27 cellular contexts compared by ENCODE assay signal in genomic region chr17:77487677-77488530, GRCh38.
DNase-seq lines count a peak whose midpoint lies in the region; ATAC-seq and TF ChIP-seq lines count a peak whose summit lies in the region.
"Had no signal": no experiment of that assay in that cellular context is flagged by ENCODE, and none has a peak within 500 bp of the region (broad histone marks: within the 10 kb centered on the region; RNA-seq: fewer than 3 reads in every experiment).

No MANE protein-coding gene starts in this region.

- H3K4me1 Mint-ChIP-seq in activated CD4-positive, alpha-beta memory T cell treated with anti-CD3 and anti-CD28 coated beads, Interleukin-2, amount 10 ng/mL, durations not matched to agents 7 days and 5 days, result peaks cover 15% of the 10 kb centered on the region
- peaks cover 15% of the 10 kb centered on the region for H3K4me1 Mint-ChIP-seq in activated CD4-positive, alpha-beta memory T cell treated with anti-CD3 and anti-CD28 coated beads for 36 hours (ENCODE audit: low read depth)
- H3K4me1 Mint-ChIP-seq in chondrocyte (ENCODE audit: low read depth), result no peaks in the 10 kb centered on the region
- H3K4me1 Mint-ChIP-seq in stimulated activated naive B cell treated with anti-CD40 and anti-IgM and Interleukin-4, amounts not matched to agents 10 μg/mL and 1 μg/mL and 100 μg/mL, for 72 hours, result peaks cover 25 to 30% of the 10 kb centered on the region in 2 donors
- H3K4me1 Mint-ChIP-seq: endodermal cell, H9 had no signal

- intact Hi-C loops in activated CD4-positive, alpha-beta memory T cell treated with anti-CD3 and anti-CD28 coated beads for 36 hours (cut with micrococcal nuclease), result no loop called here
- intact Hi-C loops in right lobe of liver (cut with DNase I), result loop anchor here in 1 of 2 donors (5.0 kb wide), 1 partner anchor 41 kb away; no protein-coding TSS in a partner anchor

- no CpG with 5 or more reads among the region's 28 CpGs for WGBS in right lobe of liver (ENCODE audit: insufficient coverage, low coverage, low lambda C conversion rate, missing lambda C conversion rate)

- peaks cover 52% of the 10 kb centered on the region for H3K36me3 Mint-ChIP-seq in activated CD4-positive, alpha-beta memory T cell treated with anti-CD3 and anti-CD28 coated beads, Interleukin-2, amount 10 ng/mL, durations not matched to agents 7 days and 5 days (ENCODE audit: low read depth)
- peaks cover 32% of the 10 kb centered on the region for H3K36me3 Mint-ChIP-seq in activated CD4-positive, alpha-beta memory T cell treated with anti-CD3 and anti-CD28 coated beads for 36 hours
- peaks cover 17% of the 10 kb centered on the region for H3K36me3 Mint-ChIP-seq in chondrocyte (ENCODE audit: low read depth)
- peaks cover 44% of the 10 kb centered on the region in 2 donors for H3K36me3 Mint-ChIP-seq in stimulated activated naive B cell treated with anti-CD40 and anti-IgM and Interleukin-4, amounts not matched to agents 10 μg/mL and 1 μg/mL and 100 μg/mL, for 72 hours

- H3K4me3 Mint-ChIP-seq in activated CD4-positive, alpha-beta memory T cell treated with anti-CD3 and anti-CD28 coated beads, Interleukin-2, amount 10 ng/mL, durations not matched to agents 7 days and 5 days, result no peak overlapping the region
- H3K4me3 Mint-ChIP-seq in activated CD4-positive, alpha-beta memory T cell treated with anti-CD3 and anti-CD28 coated beads for 36 hours, result no peak overlapping the region
- no peak overlapping the region for H3K4me3 Mint-ChIP-seq in chondrocyte (ENCODE audit: unreplicated experiment)
- H3K4me3 Mint-ChIP-seq in stimulated activated naive B cell treated with anti-CD40 and anti-IgM and Interleukin-4, amounts not matched to agents 10 μg/mL and 1 μg/mL and 100 μg/mL, for 72 hours, result no peak overlapping the region
- H3K4me3 Mint-ChIP-seq: activated CD4-positive, alpha-beta T cell treated with anti-CD3 and anti-CD28 coated beads for 36 hours; activated T-helper 17 cell treated with anti-CD3 and anti-CD28 coated beads, Interleukin-2, amount 50 U/mL, for 72 hours; central memory CD8-positive, alpha-beta T cell; dendritic cell treated with granulocyte-macrophage colony-stimulating factor and Interleukin-4, amounts not matched to agents 40 ng/mL and 50 ng/mL, for 4 days; endodermal cell; H9 had no signal

- peaks cover 0 to 16% (median 7%) of the 10 kb centered on the region in 4 donors for H3K4me1 ChIP-seq in right lobe of liver
- H3K4me1 ChIP-seq: pancreas had no signal

- no peaks in the 10 kb centered on the region for H3K27me3 Mint-ChIP-seq in activated CD4-positive, alpha-beta memory T cell treated with anti-CD3 and anti-CD28 coated beads, Interleukin-2, amount 10 ng/mL, durations not matched to agents 7 days and 5 days
- H3K27me3 Mint-ChIP-seq in activated CD4-positive, alpha-beta memory T cell treated with anti-CD3 and anti-CD28 coated beads for 36 hours, result no peaks in the 10 kb centered on the region
- no peaks in the 10 kb centered on the region for H3K27me3 Mint-ChIP-seq in chondrocyte (ENCODE audit: low read depth)
- no peaks in the 10 kb centered on the region for H3K27me3 Mint-ChIP-seq in stimulated activated naive B cell treated with anti-CD40 and anti-IgM and Interleukin-4, amounts not matched to agents 10 μg/mL and 1 μg/mL and 100 μg/mL, for 72 hours
- H3K27me3 Mint-ChIP-seq: activated CD4-positive, alpha-beta T cell treated with anti-CD3 and anti-CD28 coated beads for 36 hours; activated T-helper 17 cell treated with anti-CD3 and anti-CD28 coated beads, Interleukin-2, amount 50 U/mL, for 72 hours; central memory CD8-positive, alpha-beta T cell; dendritic cell treated with granulocyte-macrophage colony-stimulating factor and Interleukin-4, amounts not matched to agents 40 ng/mL and 50 ng/mL, for 4 days had no signal

- no peak overlapping the region for H3K27ac ChIP-seq in right lobe of liver
- H3K27ac ChIP-seq: 22Rv1, pancreas, Peyer's patch, SJSA1 had no signal

- peak overlapping the region; percentile 16 for H3K27ac Mint-ChIP-seq in activated CD4-positive, alpha-beta memory T cell treated with anti-CD3 and anti-CD28 coated beads, Interleukin-2, amount 10 ng/mL, durations not matched to agents 7 days and 5 days
- H3K27ac Mint-ChIP-seq in activated CD4-positive, alpha-beta memory T cell treated with anti-CD3 and anti-CD28 coated beads for 36 hours, result no peak overlapping the region
- no peak overlapping the region for H3K27ac Mint-ChIP-seq in chondrocyte (ENCODE audit: unreplicated experiment)
- peak overlapping the region; percentile 42 for H3K27ac Mint-ChIP-seq in stimulated activated naive B cell treated with anti-CD40 and anti-IgM and Interleukin-4, amounts not matched to agents 10 μg/mL and 1 μg/mL and 100 μg/mL, for 72 hours
- H3K27ac Mint-ChIP-seq: activated CD4-positive, alpha-beta T cell treated with anti-CD3 and anti-CD28 coated beads for 36 hours; activated T-helper 17 cell treated with anti-CD3 and anti-CD28 coated beads, Interleukin-2, amount 50 U/mL, for 72 hours; dendritic cell treated with granulocyte-macrophage colony-stimulating factor and Interleukin-4, amounts not matched to agents 40 ng/mL and 50 ng/mL, for 4 days; H9 had no signal

- ATAC-seq in right lobe of liver (no peak), HG03442 (IDR thresholded peaks at IDR 0.05; ENCODE audit: unreplicated experiment) (no peak), GM21390 (IDR thresholded peaks at IDR 0.05; ENCODE audit: unreplicated experiment) (no peak), GM18873 (IDR thresholded peaks at IDR 0.05; ENCODE audit: low FRiP score, unreplicated experiment) (no peak)
- ATAC-seq in stimulated activated naive B cell treated with anti-CD40 and anti-IgM and Interleukin-4, amounts not matched to agents 10 μg/mL and 1 μg/mL and 100 μg/mL, for 72 hours (replicated peaks), result no peak
- ATAC-seq: activated CD4-positive, alpha-beta T cell treated with anti-CD3 and anti-CD28 coated beads for 36 hours; activated T-helper 17 cell treated with anti-CD3 and anti-CD28 coated beads, Interleukin-2, amount 50 U/mL, for 72 hours; pancreas had no signal

- H3K4me3 ChIP-seq in right lobe of liver, result no peak overlapping the region
- H3K4me3 ChIP-seq: pancreas, Peyer's patch, SJSA1, tibial nerve had no signal

- DNase-seq in activated CD4-positive, alpha-beta memory T cell treated with anti-CD3 and anti-CD28 coated beads, Interleukin-2, amount 10 ng/mL, durations not matched to agents 7 days and 5 days, result no peak
- DNase-seq in activated CD4-positive, alpha-beta memory T cell treated with anti-CD3 and anti-CD28 coated beads for 36 hours, result no peak
- DNase-seq in chondrocyte (ENCODE audit: low spot score) (peak; percentile 87), right lobe of liver (peak in 2 of 3 donors; percentile 26 to 47)
- no peak for DNase-seq in stimulated activated naive B cell treated with anti-CD40 and anti-IgM and Interleukin-4, amounts not matched to agents 10 μg/mL and 1 μg/mL and 100 μg/mL, for 72 hours
- DNase-seq: activated CD4-positive, alpha-beta T cell treated with anti-CD3 and anti-CD28 coated beads for 36 hours; DMS79 treated with DMSO at 0.1 percent for 48 hours; endodermal cell; GDM1; H9; head of caudate nucleus; Kasumi-1; NCI-H1436 treated with DMSO at 0.1 percent for 48 hours; NCI-H2107; NCI-H345; Peyer's patch; T-helper 9 cell had no signal

- TF ChIP-seq CTCF in chondrocyte (IDR thresholded peaks at IDR 0.05) (no peak), right lobe of liver (IDR thresholded peaks at IDR 0.05) (no peak)

- TF ChIP-seq POLR2A in right lobe of liver (IDR thresholded peaks at IDR 0.05), result no peak

- CTCF ChIA-PET in activated CD4-positive, alpha-beta memory T cell treated with anti-CD3 and anti-CD28 coated beads, Interleukin-2, amount 10 ng/mL, durations not matched to agents 7 days and 5 days (lab: Charles Lee), result no interaction called here
- CTCF ChIA-PET in activated CD4-positive, alpha-beta memory T cell treated with anti-CD3 and anti-CD28 coated beads for 36 hours (lab: Charles Lee), result no interaction called here

- POLR2A ChIA-PET in activated CD4-positive, alpha-beta memory T cell treated with anti-CD3 and anti-CD28 coated beads, Interleukin-2, amount 10 ng/mL, durations not matched to agents 7 days and 5 days (lab: Charles Lee), result no interaction called here
- POLR2A ChIA-PET in activated CD4-positive, alpha-beta memory T cell treated with anti-CD3 and anti-CD28 coated beads for 36 hours (lab: Charles Lee), result no interaction called here

- no peaks in the 10 kb centered on the region for H3K27me3 ChIP-seq in right lobe of liver
- H3K27me3 ChIP-seq: pancreas, Peyer's patch, SJSA1, tibial nerve had no signal

- peaks cover 3 to 50% (median 21%) of the 10 kb centered on the region in 4 donors for H3K36me3 ChIP-seq in right lobe of liver

- no peaks in the 10 kb centered on the region for H3K9me3 Mint-ChIP-seq in activated CD4-positive, alpha-beta memory T cell treated with anti-CD3 and anti-CD28 coated beads, Interleukin-2, amount 10 ng/mL, durations not matched to agents 7 days and 5 days
- no peaks in the 10 kb centered on the region for H3K9me3 Mint-ChIP-seq in activated CD4-positive, alpha-beta memory T cell treated with anti-CD3 and anti-CD28 coated beads for 36 hours
- no peaks in the 10 kb centered on the region for H3K9me3 Mint-ChIP-seq in chondrocyte (ENCODE audit: low read depth)
- H3K9me3 Mint-ChIP-seq in stimulated activated naive B cell treated with anti-CD40 and anti-IgM and Interleukin-4, amounts not matched to agents 10 μg/mL and 1 μg/mL and 100 μg/mL, for 72 hours, result no peaks in the 10 kb centered on the region
- H3K9me3 Mint-ChIP-seq: activated T-helper 17 cell treated with anti-CD3 and anti-CD28 coated beads, Interleukin-2, amount 50 U/mL, for 72 hours; central memory CD8-positive, alpha-beta T cell; dendritic cell treated with granulocyte-macrophage colony-stimulating factor and Interleukin-4, amounts not matched to agents 40 ng/mL and 50 ng/mL, for 4 days; endodermal cell; H9 had no signal

- no peaks in the 10 kb centered on the region for H3K9me3 ChIP-seq in right lobe of liver
- H3K9me3 ChIP-seq: pancreas, Peyer's patch, SJSA1, tibial nerve had no signal

Comparison
In these comparisons a context has a peak if more than half of its experiments do, and no peak if none do; other contexts are left out.
1. H3K27ac Mint-ChIP-seq: peak in activated CD4-positive, alpha-beta memory T cell treated with anti-CD3 and anti-CD28 coated beads, Interleukin-2, amount 10 ng/mL, durations not matched to agents 7 days and 5 days (single experiment) and stimulated activated naive B cell treated with anti-CD40 and anti-IgM and Interleukin-4, amounts not matched to agents 10 μg/mL and 1 μg/mL and 100 μg/mL, for 72 hours (single experiment); none in activated CD4-positive, alpha-beta memory T cell treated with anti-CD3 and anti-CD28 coated beads for 36 hours (single experiment) and chondrocyte (single experiment).
2. DNase-seq: peak in chondrocyte (single experiment) and right lobe of liver (2 of 3); none in activated CD4-positive, alpha-beta memory T cell treated with anti-CD3 and anti-CD28 coated beads, Interleukin-2, amount 10 ng/mL, durations not matched to agents 7 days and 5 days (single experiment), activated CD4-positive, alpha-beta memory T cell treated with anti-CD3 and anti-CD28 coated beads for 36 hours (single experiment) and stimulated activated naive B cell treated with anti-CD40 and anti-IgM and Interleukin-4, amounts not matched to agents 10 μg/mL and 1 μg/mL and 100 μg/mL, for 72 hours (single experiment).